In genomic region chr1:202187697-202188407, GRCh38 we compare ENCODE assay signal across 24 cellular contexts. TPM values are rescaled to one million over a fixed set of nuclear protein-coding genes. Genes with fewer than 3 reads are reported as not detected.
DNase-seq lines count a peak whose midpoint lies in the region; ATAC-seq, FAIRE-seq and TF ChIP-seq lines count a peak whose summit lies in the region.
"Had no signal": no experiment of that assay in that cellular context is flagged by ENCODE, and none has a peak within 500 bp of the region (broad histone marks: within the 10 kb centered on the region; RNA-seq: fewer than 3 reads in every experiment).

No MANE protein-coding gene starts in this region.

- POLR2A ChIA-PET in HepG2 (lab: Yijun Ruan, JAX) (no interaction called here), K562 (lab: Yijun Ruan, JAX) (interaction anchor here (0.6 to 1.4 kb wide), 3 partner anchors 22 to 196 kb away, joined by 3 to 5 read pairs (median 3); no protein-coding TSS in a partner anchor)

- TF ChIP-seq EP300 in HepG2 (IDR thresholded peaks at IDR 0.05; ENCODE audit: low read depth in 2 of 2, low read length in 2 of 2): no peak
- no peak for TF ChIP-seq EP300 in HepG2 (CRISPR knock-in tag; IDR thresholded peaks at IDR 0.05; ENCODE audit: borderline replicate concordance)
- TF ChIP-seq EP300 in K562 (IDR thresholded peaks at IDR 0.05; ENCODE audit: low read length): no peak

- H3K4me3 Mint-ChIP-seq in endodermal cell: no peak overlapping the region
- H3K4me3 Mint-ChIP-seq: B cell; CD4-positive, CD25-positive, alpha-beta regulatory T cell; CD8-positive, alpha-beta T cell; HFFc6 had no signal

- DNase-seq in HepG2 (ENCODE audit: low spot score) (no peak), right lobe of liver (no peak), K562 (ENCODE audit: extremely low read depth in 1 of 4, low spot score in 3 of 4) (no peak), myocyte (ENCODE audit: low read depth) (peak; percentile 33), endodermal cell (no peak), AG20443 (ENCODE audit: low spot score) (no peak)
- DNase-seq: Caco-2; CD4-positive, CD25-positive, alpha-beta regulatory T cell; CD8-positive, alpha-beta T cell; DMS153; EL; GDM1; GM23248; H7; HFFc6 had no signal

- CTCF ChIA-PET in HepG2 (lab: Yijun Ruan, JAX; ENCODE audit: low intra/inter-chr PET ratio, low total read pairs): no interaction called here
- CTCF ChIA-PET in K562 (lab: Yijun Ruan, JAX; ENCODE audit: low intra/inter-chr PET ratio): interaction anchor here (1.8 kb wide), 1 partner anchor 127 kb away, joined by 16 read pairs; no protein-coding TSS in a partner anchor

- no peak overlapping the region for H3K27ac ChIP-seq in HepG2 (ENCODE audit: extremely low read length, insufficient read depth, low read length)
- H3K27ac ChIP-seq in right lobe of liver: no peak overlapping the region
- H3K27ac ChIP-seq in K562 (ENCODE audit: extremely low read depth, low read depth, low read length): no peak overlapping the region
- no peak overlapping the region for H3K27ac ChIP-seq in endodermal cell (ENCODE audit: low read depth, low read length)
- H3K27ac ChIP-seq: BLaER1, C4-2B, GM23248 had no signal

- peaks cover 3% of the 10 kb centered on the region for H3K9me1 ChIP-seq in K562 (ENCODE audit: control insufficient read depth, insufficient read depth, low read length)

- FAIRE-seq in HepG2 (lab: Jason Lieb, UNC) (no peak), K562 (lab: Jason Lieb, UNC) (no peak)
- FAIRE-seq: GM19239, H1 had no signal

- H3K9me3 Mint-ChIP-seq in endodermal cell: peaks cover 7% of the 10 kb centered on the region
- H3K9me3 Mint-ChIP-seq: CD4-positive, CD25-positive, alpha-beta regulatory T cell; CD8-positive, alpha-beta T cell; HFFc6 had no signal

- no peaks in the 10 kb centered on the region for H3K9me3 ChIP-seq in HepG2 (ENCODE audit: low read length)
- no peaks in the 10 kb centered on the region for H3K9me3 ChIP-seq in right lobe of liver
- H3K9me3 ChIP-seq in K562 (replicated peaks; ENCODE audit: control insufficient read depth, insufficient read depth, low read depth, low read length): no peaks in the 10 kb centered on the region
- no peaks in the 10 kb centered on the region for H3K9me3 ChIP-seq in endodermal cell (ENCODE audit: control insufficient read depth, low read length)
- H3K9me3 ChIP-seq: BLaER1, Caco-2 had no signal

- H4K20me1 ChIP-seq in HepG2 (ENCODE audit: insufficient read depth, low read length) (0 out of 2 replicates have a peak, but pooled peaks cover 3% of the 10 kb centered on the region), K562 (replicated peaks; ENCODE audit: control insufficient read depth, insufficient read depth, low read length) (peaks cover 12% of the 10 kb centered on the region; the same call in 1 of the 2 replicates)
- H4K20me1 ChIP-seq: BLaER1 had no signal

- peaks cover 17% of the 10 kb centered on the region for H3K27me3 Mint-ChIP-seq in endodermal cell (ENCODE audit: insufficient read depth)

- H2AFZ ChIP-seq in HepG2 (ENCODE audit: low read length): no peak overlapping the region
- H2AFZ ChIP-seq in K562 (ENCODE audit: low read depth, low read length): no peak overlapping the region
- H2AFZ ChIP-seq: GM23248 had no signal

- H3K4me1 Mint-ChIP-seq in endodermal cell: peaks cover 13% of the 10 kb centered on the region

- TF ChIP-seq RAD21 in HepG2 (CRISPR knock-in tag; IDR thresholded peaks at IDR 0.05) (no peak), K562 (CRISPR knock-in tag; conservative IDR thresholded peaks at IDR 0.05 in 1 of 2, IDR thresholded peaks at IDR 0.05 in 1 of 2) (no peak)

- BruUV-seq in HepG2 (replicated peaks; lab: Mats Ljungman, UMichigan) (no TSS peak), K562 (replicated peaks; lab: Mats Ljungman, UMichigan) (no TSS peak)

- H3K27ac Mint-ChIP-seq in endodermal cell: no peak overlapping the region
- H3K27ac Mint-ChIP-seq: B cell; CD8-positive, alpha-beta T cell; HFFc6 had no signal

- in situ Hi-C loops in HepG2 (cut with HindIII; ENCODE audit: extremely low pct_ligation_motif_present, low pct_unique_long_range_greater_than_20kb): loop anchor here (5.0 kb wide), 1 partner anchor 129 kb away; no protein-coding TSS in a partner anchor
- in situ Hi-C loops in K562 (cut with MboI): no loop called here

- H3K4me3 ChIP-seq in HepG2 (replicated peaks in 1 of 3; ENCODE audit: insufficient read depth in 1 of 3, low read depth in 2 of 3, low read length in 3 of 3) (peak overlapping the region in 1 of 3 experiments; percentile 37; a peak in 1 of 6 replicates), right lobe of liver (no peak overlapping the region), K562 (no peak overlapping the region), endodermal cell (ENCODE audit: low read length) (no peak overlapping the region)
- H3K4me3 ChIP-seq: BLaER1, GM12878, GM23248 had no signal

- TF ChIP-seq CTCF in HepG2 (CRISPR knock-in tag; IDR thresholded peaks at IDR 0.05): no peak
- TF ChIP-seq CTCF in right lobe of liver (IDR thresholded peaks at IDR 0.05): no peak
- TF ChIP-seq CTCF in K562 (IDR thresholded peaks at IDR 0.05 in 2 of 3, conservative IDR thresholded peaks at IDR 0.05 in 1 of 3; ENCODE audit: insufficient read depth in 2 of 3, low read depth in 1 of 3, low read length in 3 of 3): no peak
- TF ChIP-seq CTCF in endodermal cell (conservative IDR thresholded peaks at IDR 0.05): no peak

- H3K4me1 ChIP-seq in HepG2 (ENCODE audit: insufficient read depth, low read length) (peaks cover 43% of the 10 kb centered on the region), right lobe of liver (peaks cover 0 to 7% (median 2%) of the 10 kb centered on the region in 4 donors), K562 (replicated peaks in 1 of 2; ENCODE audit: control insufficient read depth in 2 of 2, insufficient read depth in 2 of 2, low read length in 2 of 2) (peaks cover 2 to 19% of the 10 kb centered on the region in 2 experiments; a peak in 4 of 5 replicates), endodermal cell (ENCODE audit: control insufficient read depth, insufficient read depth, low read length) (peaks cover under 1% of the 10 kb centered on the region)

- H3K27me3 ChIP-seq in HepG2 (ENCODE audit: control insufficient read depth in 1 of 2, insufficient read depth in 2 of 2, low read length in 2 of 2) (peaks cover 0 to 2% of the 10 kb centered on the region in 2 experiments; a peak in 3 of 5 replicates), right lobe of liver (no peaks in the 10 kb centered on the region), K562 (ENCODE audit: control insufficient read depth in 2 of 2, insufficient read depth in 2 of 2, low read length in 2 of 2) (no peaks in the 10 kb centered on the region; a peak in 1 of 5 replicates), endodermal cell (ENCODE audit: control insufficient read depth, insufficient read depth, low read length, poor library complexity, severe bottlenecking) (peaks cover 2% of the 10 kb centered on the region)
- H3K27me3 ChIP-seq: BLaER1 had no signal

- no peak overlapping the region for H3K9ac ChIP-seq in HepG2 (ENCODE audit: insufficient read depth, low read depth, low read length)
- H3K9ac ChIP-seq in K562 (ENCODE audit: insufficient read depth in 1 of 2, low read depth in 2 of 2, low read length in 2 of 2): peak overlapping the region in 1 of 2 experiments; percentile 59; a peak in 2 of 4 replicates
- H3K9ac ChIP-seq in endodermal cell (ENCODE audit: extremely low read depth, low read length, poor library complexity, severe bottlenecking): no peak overlapping the region
- H3K9ac ChIP-seq: GM23248 had no signal

- TF ChIP-seq POLR2A in HepG2 (IDR thresholded peaks at IDR 0.05; ENCODE audit: insufficient read depth in 1 of 2, low read depth in 2 of 2, low read length in 2 of 2): no peak
- no peak for TF ChIP-seq POLR2A in right lobe of liver (IDR thresholded peaks at IDR 0.05)
- no peak for TF ChIP-seq POLR2A in K562 (conservative IDR thresholded peaks at IDR 0.05)

- intact Hi-C loops in HepG2 (cut with micrococcal nuclease; ENCODE audit: unreplicated experiment): loop anchor here (2.0 kb wide), 1 partner anchor 531 kb away; no protein-coding TSS in a partner anchor
- intact Hi-C loops in right lobe of liver (cut with DNase I): loop anchor here (5.0 to 10.0 kb wide), 3 partner anchors 124 to 527 kb away; partner anchors contain the start of gene SYT2 (in 1 of the 2)
- intact Hi-C loops in K562 (cut with micrococcal nuclease): loop anchor here (2.0 kb wide), 1 partner anchor 531 kb away; no protein-coding TSS in a partner anchor

- H3K36me3 ChIP-seq in HepG2 (replicated peaks in 1 of 2; ENCODE audit: control insufficient read depth in 1 of 2, insufficient read depth in 2 of 2, low read length in 2 of 2): no peaks in the 10 kb centered on the region
- no peaks in the 10 kb centered on the region for H3K36me3 ChIP-seq in right lobe of liver
- H3K36me3 ChIP-seq in K562 (ENCODE audit: control insufficient read depth, insufficient read depth, low read length): no peaks in the 10 kb centered on the region
- H3K36me3 ChIP-seq in endodermal cell (ENCODE audit: control insufficient read depth, insufficient read depth, low read length): no peaks in the 10 kb centered on the region
- H3K36me3 ChIP-seq: BLaER1 had no signal

- H3K4me2 ChIP-seq in HepG2 (ENCODE audit: low read depth, low read length) (peak overlapping the region; percentile 79; the same call in 1 of the 2 replicates), K562 (ENCODE audit: insufficient read depth, low read length) (no peak overlapping the region)
- H3K4me2 ChIP-seq: BLaER1 had no signal

- peaks cover 1% of the 10 kb centered on the region for H3K36me3 Mint-ChIP-seq in endodermal cell (ENCODE audit: low read depth)
- H3K36me3 Mint-ChIP-seq: CD4-positive, CD25-positive, alpha-beta regulatory T cell; CD8-positive, alpha-beta T cell had no signal

- 24% methylated on average over 4 of the region's 8 CpGs for WGBS in HepG2 (ENCODE audit: low lambda C conversion rate)
- WGBS in right lobe of liver (ENCODE audit: insufficient coverage, low coverage, low lambda C conversion rate, missing lambda C conversion rate): 52% methylated on average over 5 of the region's 8 CpGs
- 22% methylated on average over 8 of the region's 8 CpGs for WGBS in K562 (ENCODE audit: insufficient coverage, low coverage, missing lambda C conversion rate)
- 85 to 90% methylated on average over 3 to 8 of the region's 8 CpGs for WGBS in endodermal cell (ENCODE audit: insufficient coverage in 1 of 2, insufficient read length in 1 of 2), 2 experiments

- ATAC-seq in HepG2 (no peak), right lobe of liver (no peak), K562 (no peak), GM18520 (IDR thresholded peaks at IDR 0.05; ENCODE audit: unreplicated experiment) (no peak)

- H3K79me2 ChIP-seq in HepG2 (ENCODE audit: insufficient read depth, low read length): no peaks in the 10 kb centered on the region
- no peaks in the 10 kb centered on the region for H3K79me2 ChIP-seq in K562 (ENCODE audit: control insufficient read depth, insufficient read depth, low read length)

RNA-seq across cellular contexts. Expression of gene LGR6, which starts 5.7 kb away (rescaled TPM):
- total RNA-seq in HepG2 (2016; rRNA removed; fragmentation: Illumina TruSeq; extraction: Trizol) (not detected in 2 replicates), right lobe of liver (1 to 10 TPM in 3 of 6 experiments, under 1 TPM in 3; 0.17 to 2.0 (median 1.0) TPM), K562 (2014; rRNA removed) (0.12 and 0.45 TPM in 2 replicates), K562 (2014; rRNA removed; fragmentation: Illumina TruSeq; extraction: Trizol) (0.11 and 0.13 TPM in 2 replicates), K562 (2015; rRNA removed; fragmentation: Illumina TruSeq; extraction: Trizol) (0.26 and 0.29 TPM in 2 replicates), K562 (2021) (0.20 and 0.31 TPM in 2 replicates), myocyte (0.53 and 0.78 TPM in 2 replicates), endodermal cell (1 to 10 TPM in 1 of 2 donors, under 1 TPM in 1; 0.73 to 1.5 TPM)
- not detected in 2 replicates for total RNA-seq in HepG2 (2016; cell fraction: cytosol; rRNA removed; fragmentation: Illumina TruSeq; extraction: Trizol; ENCODE audit: low read depth)
- total RNA-seq in HepG2 (2016; cell fraction: insoluble cytoplasmic fraction; rRNA removed; fragmentation: Illumina TruSeq; extraction: Trizol): 0.04 TPM in 1 of 2 replicates, not detected in the other
- total RNA-seq in HepG2 (2016; cell fraction: membrane; rRNA removed; fragmentation: Illumina TruSeq; extraction: Trizol): not detected in 2 replicates
- total RNA-seq in HepG2 (2016; cell fraction: nucleus; rRNA removed; fragmentation: Illumina TruSeq; extraction: Trizol): not detected in 2 replicates
- polyA plus RNA-seq in HepG2 (2011; rRNA removed) (0.04 and 0.07 TPM in 2 replicates), K562 (2011; rRNA removed) (0.14 and 0.47 TPM in 2 replicates), K562 (2014; fragmentation: Illumina TruSeq; extraction: Trizol) (0.21 and 0.54 TPM in 2 replicates), K562 (2014; fragmentation: Nextera tagmentation; extraction: Ambion mirVana) (under 1 TPM in 1 of 2 experiments, not detected in 1; 0.01 TPM), K562 (2014; rRNA removed) (0.12 and 0.42 TPM in 2 replicates)
- 0.03 and 0.05 TPM in 2 replicates for polyA plus RNA-seq in HepG2 (2011; cell fraction: cytosol; rRNA removed)
- 0.14 and 0.19 TPM in 2 replicates for polyA plus RNA-seq in HepG2 (2011; cell fraction: nucleus; rRNA removed)
- not detected in 2 replicates for polyA plus RNA-seq in HepG2 (2012)
- polyA plus RNA-seq in HepG2 (2016; cell fraction: cytosol; fragmentation: Illumina TruSeq; extraction: Trizol; ENCODE audit: low read depth): 0.03 TPM in 1 of 2 replicates, not detected in the other
- not detected in 2 replicates for polyA plus RNA-seq in HepG2 (2016; cell fraction: insoluble cytoplasmic fraction; fragmentation: Illumina TruSeq; extraction: Trizol; ENCODE audit: low read depth)
- not detected in 2 replicates for polyA plus RNA-seq in HepG2 (2016; cell fraction: membrane; fragmentation: Illumina TruSeq; extraction: Trizol; ENCODE audit: low read depth)
- polyA plus RNA-seq in HepG2 (2016; cell fraction: nucleus; fragmentation: Illumina TruSeq; extraction: Trizol; ENCODE audit: insufficient read depth, low read depth): not detected in 2 replicates
- 0.12 TPM in 1 of 2 replicates, not detected in the other for polyA minus RNA-seq in HepG2 (2011; rRNA and poly(A)+ RNA removed; ENCODE audit: low replicate concordance)
- polyA minus RNA-seq in HepG2 (2011; cell fraction: cytosol; rRNA and poly(A)+ RNA removed): not detected in 2 replicates
- polyA minus RNA-seq in HepG2 (2011; cell fraction: nucleus; rRNA and poly(A)+ RNA removed): not detected in 2 replicates
- 0.72 and 0.77 TPM in 2 replicates for total RNA-seq in K562 (2011; cell fraction: chromatin; rRNA removed; ENCODE audit: low replicate concordance)
- 0.17 and 0.79 TPM in 2 replicates for total RNA-seq in K562 (2011; cell fraction: nucleolus; rRNA removed)
- 0.66 and 0.76 TPM in 2 replicates for total RNA-seq in K562 (2011; cell fraction: nucleoplasm; rRNA removed)
- 0.22 and 0.24 TPM in 2 replicates for polyA plus RNA-seq in K562 (2011; cell fraction: cytosol; rRNA removed)
- polyA plus RNA-seq in K562 (2011; cell fraction: nucleus; rRNA removed): 1.2 and 1.8 TPM in 2 replicates
- polyA plus RNA-seq in K562 (2012): 0.26 and 0.96 TPM in 2 replicates
- not detected in 2 replicates for polyA minus RNA-seq in K562 (2011; rRNA and poly(A)+ RNA removed)
- not detected in 2 replicates for polyA minus RNA-seq in K562 (2011; cell fraction: cytosol; rRNA and poly(A)+ RNA removed)
- polyA minus RNA-seq in K562 (2011; cell fraction: nucleus; rRNA and poly(A)+ RNA removed): 0.40 and 0.89 TPM in 2 replicates
- polyA plus RNA-seq in myocyte (2012): 0.26 TPM
- polyA plus RNA-seq in endodermal cell (2013, experiment 1 of 2): 0.57 TPM
- 0.79 TPM for polyA plus RNA-seq in endodermal cell (2013, experiment 2 of 2)
- total RNA-seq: A172, A673, B cell, GM12878, GM23248, HFFc6 had no signal
- polyA plus RNA-seq: GM12878, GM23248 had no signal

RNA-seq across cellular contexts. Expression of gene PTPN7, which starts 27.4 kb away (rescaled TPM):
- total RNA-seq in HepG2 (2016; rRNA removed; fragmentation: Illumina TruSeq; extraction: Trizol) (not detected in 2 replicates), right lobe of liver (1 to 10 TPM in 2 of 6 experiments, under 1 TPM in 4; 0.18 to 5.1 (median 0.73) TPM), K562 (2014; rRNA removed) (121 and 126 TPM in 2 replicates), K562 (2014; rRNA removed; fragmentation: Illumina TruSeq; extraction: Trizol) (61.7 and 65.6 TPM in 2 replicates), K562 (2015; rRNA removed; fragmentation: Illumina TruSeq; extraction: Trizol) (116 and 120 TPM in 2 replicates), K562 (2021) (112 and 139 TPM in 2 replicates), myocyte (not detected in 2 replicates), endodermal cell (not detected)
- 0.18 TPM in 1 of 2 replicates, not detected in the other for total RNA-seq in HepG2 (2016; cell fraction: cytosol; rRNA removed; fragmentation: Illumina TruSeq; extraction: Trizol; ENCODE audit: low read depth)
- total RNA-seq in HepG2 (2016; cell fraction: insoluble cytoplasmic fraction; rRNA removed; fragmentation: Illumina TruSeq; extraction: Trizol): not detected in 2 replicates
- not detected in 2 replicates for total RNA-seq in HepG2 (2016; cell fraction: membrane; rRNA removed; fragmentation: Illumina TruSeq; extraction: Trizol)
- not detected in 2 replicates for total RNA-seq in HepG2 (2016; cell fraction: nucleus; rRNA removed; fragmentation: Illumina TruSeq; extraction: Trizol)
- polyA plus RNA-seq in HepG2 (2011; rRNA removed) (0.05 TPM in 1 of 2 replicates, not detected in the other), K562 (2011; rRNA removed) (80.7 and 176 TPM in 2 replicates), K562 (2014; fragmentation: Illumina TruSeq; extraction: Trizol) (144 and 189 TPM in 2 replicates), K562 (2014; fragmentation: Nextera tagmentation; extraction: Ambion mirVana) (10 to 100 TPM; 18.7 to 19.8 TPM), K562 (2014; rRNA removed) (123 and 128 TPM in 2 replicates)
- 0.12 and 0.15 TPM in 2 replicates for polyA plus RNA-seq in HepG2 (2011; cell fraction: cytosol; rRNA removed)
- polyA plus RNA-seq in HepG2 (2011; cell fraction: nucleus; rRNA removed): 0.05 TPM in 1 of 2 replicates, not detected in the other
- polyA plus RNA-seq in HepG2 (2012): not detected in 2 replicates
- polyA plus RNA-seq in HepG2 (2016; cell fraction: cytosol; fragmentation: Illumina TruSeq; extraction: Trizol; ENCODE audit: low read depth): 0.06 and 0.08 TPM in 2 replicates
- polyA plus RNA-seq in HepG2 (2016; cell fraction: insoluble cytoplasmic fraction; fragmentation: Illumina TruSeq; extraction: Trizol; ENCODE audit: low read depth): not detected in 2 replicates
- not detected in 2 replicates for polyA plus RNA-seq in HepG2 (2016; cell fraction: membrane; fragmentation: Illumina TruSeq; extraction: Trizol; ENCODE audit: low read depth)
- polyA plus RNA-seq in HepG2 (2016; cell fraction: nucleus; fragmentation: Illumina TruSeq; extraction: Trizol; ENCODE audit: insufficient read depth, low read depth): not detected in 2 replicates
- polyA minus RNA-seq in HepG2 (2011; rRNA and poly(A)+ RNA removed; ENCODE audit: low replicate concordance): 0.12 and 1.5 TPM in 2 replicates
- polyA minus RNA-seq in HepG2 (2011; cell fraction: cytosol; rRNA and poly(A)+ RNA removed): not detected in 2 replicates
- not detected in 2 replicates for polyA minus RNA-seq in HepG2 (2011; cell fraction: nucleus; rRNA and poly(A)+ RNA removed)
- 135 and 260 TPM in 2 replicates for total RNA-seq in K562 (2011; cell fraction: chromatin; rRNA removed; ENCODE audit: low replicate concordance)
- total RNA-seq in K562 (2011; cell fraction: nucleolus; rRNA removed): 174 and 175 TPM in 2 replicates
- total RNA-seq in K562 (2011; cell fraction: nucleoplasm; rRNA removed): 146 and 165 TPM in 2 replicates
- 155 and 163 TPM in 2 replicates for polyA plus RNA-seq in K562 (2011; cell fraction: cytosol; rRNA removed)
- 215 and 278 TPM in 2 replicates for polyA plus RNA-seq in K562 (2011; cell fraction: nucleus; rRNA removed)
- 146 and 171 TPM in 2 replicates for polyA plus RNA-seq in K562 (2012)
- 58.0 and 78.3 TPM in 2 replicates for polyA minus RNA-seq in K562 (2011; rRNA and poly(A)+ RNA removed)
- 54.1 and 65.3 TPM in 2 replicates for polyA minus RNA-seq in K562 (2011; cell fraction: cytosol; rRNA and poly(A)+ RNA removed)
- 38.1 and 80.1 TPM in 2 replicates for polyA minus RNA-seq in K562 (2011; cell fraction: nucleus; rRNA and poly(A)+ RNA removed)
- 0.25 TPM for polyA plus RNA-seq in myocyte (2012)
- polyA plus RNA-seq in endodermal cell (2013, experiment 1 of 2): not detected
- not detected for polyA plus RNA-seq in endodermal cell (2013, experiment 2 of 2)
- total RNA-seq: A172, Caco-2, GM23248, H1, HFFc6 had no signal
- polyA plus RNA-seq: GM23248 had no signal

RNA-seq across cellular contexts. Expression of gene ARL8A, which starts 43.3 kb away (rescaled TPM):
- total RNA-seq in HepG2 (2016; rRNA removed; fragmentation: Illumina TruSeq; extraction: Trizol) (2.2 and 2.7 TPM in 2 replicates), right lobe of liver (10 to 100 TPM; 23.1 to 57.7 (median 36.1) TPM), K562 (2014; rRNA removed) (13.1 and 21.8 TPM in 2 replicates), K562 (2014; rRNA removed; fragmentation: Illumina TruSeq; extraction: Trizol) (7.9 and 9.2 TPM in 2 replicates), K562 (2015; rRNA removed; fragmentation: Illumina TruSeq; extraction: Trizol) (11.1 and 11.8 TPM in 2 replicates), K562 (2021) (19.1 and 22.7 TPM in 2 replicates), myocyte (32.2 and 39.3 TPM in 2 replicates), endodermal cell (10 to 100 TPM; 72.8 to 82.0 TPM)
- 1.4 and 1.7 TPM in 2 replicates for total RNA-seq in HepG2 (2016; cell fraction: cytosol; rRNA removed; fragmentation: Illumina TruSeq; extraction: Trizol; ENCODE audit: low read depth)
- 2.3 and 3.0 TPM in 2 replicates for total RNA-seq in HepG2 (2016; cell fraction: insoluble cytoplasmic fraction; rRNA removed; fragmentation: Illumina TruSeq; extraction: Trizol)
- 2.9 and 3.5 TPM in 2 replicates for total RNA-seq in HepG2 (2016; cell fraction: membrane; rRNA removed; fragmentation: Illumina TruSeq; extraction: Trizol)
- total RNA-seq in HepG2 (2016; cell fraction: nucleus; rRNA removed; fragmentation: Illumina TruSeq; extraction: Trizol): 1.8 and 1.9 TPM in 2 replicates
- polyA plus RNA-seq in HepG2 (2011; rRNA removed) (18.8 and 23.4 TPM in 2 replicates), K562 (2011; rRNA removed) (27.3 and 58.1 TPM in 2 replicates), K562 (2014; fragmentation: Illumina TruSeq; extraction: Trizol) (11.4 and 15.9 TPM in 2 replicates), K562 (2014; fragmentation: Nextera tagmentation; extraction: Ambion mirVana) (under 1 TPM; 0.17 to 0.32 TPM), K562 (2014; rRNA removed) (15.3 and 15.6 TPM in 2 replicates)
- 16.2 and 20.4 TPM in 2 replicates for polyA plus RNA-seq in HepG2 (2011; cell fraction: cytosol; rRNA removed)
- 14.8 and 15.5 TPM in 2 replicates for polyA plus RNA-seq in HepG2 (2011; cell fraction: nucleus; rRNA removed)
- 3.9 and 8.1 TPM in 2 replicates for polyA plus RNA-seq in HepG2 (2012)
- polyA plus RNA-seq in HepG2 (2016; cell fraction: cytosol; fragmentation: Illumina TruSeq; extraction: Trizol; ENCODE audit: low read depth): 1.6 and 2.1 TPM in 2 replicates
- 2.6 and 2.8 TPM in 2 replicates for polyA plus RNA-seq in HepG2 (2016; cell fraction: insoluble cytoplasmic fraction; fragmentation: Illumina TruSeq; extraction: Trizol; ENCODE audit: low read depth)
- 1.9 and 2.2 TPM in 2 replicates for polyA plus RNA-seq in HepG2 (2016; cell fraction: membrane; fragmentation: Illumina TruSeq; extraction: Trizol; ENCODE audit: low read depth)
- 4.0 and 9.1 TPM in 2 replicates for polyA plus RNA-seq in HepG2 (2016; cell fraction: nucleus; fragmentation: Illumina TruSeq; extraction: Trizol; ENCODE audit: insufficient read depth, low read depth)
- polyA minus RNA-seq in HepG2 (2011; rRNA and poly(A)+ RNA removed; ENCODE audit: low replicate concordance): 7.2 and 18.3 TPM in 2 replicates
- polyA minus RNA-seq in HepG2 (2011; cell fraction: cytosol; rRNA and poly(A)+ RNA removed): 10.6 and 11.2 TPM in 2 replicates
- polyA minus RNA-seq in HepG2 (2011; cell fraction: nucleus; rRNA and poly(A)+ RNA removed): 5.2 and 6.1 TPM in 2 replicates
- total RNA-seq in K562 (2011; cell fraction: chromatin; rRNA removed; ENCODE audit: low replicate concordance): 15.5 and 36.2 TPM in 2 replicates
- 13.9 and 24.0 TPM in 2 replicates for total RNA-seq in K562 (2011; cell fraction: nucleolus; rRNA removed)
- 13.5 and 19.8 TPM in 2 replicates for total RNA-seq in K562 (2011; cell fraction: nucleoplasm; rRNA removed)
- 17.5 and 24.2 TPM in 2 replicates for polyA plus RNA-seq in K562 (2011; cell fraction: cytosol; rRNA removed)
- polyA plus RNA-seq in K562 (2011; cell fraction: nucleus; rRNA removed): 31.3 and 39.1 TPM in 2 replicates
- 21.7 and 25.7 TPM in 2 replicates for polyA plus RNA-seq in K562 (2012)
- polyA minus RNA-seq in K562 (2011; rRNA and poly(A)+ RNA removed): 12.5 and 17.4 TPM in 2 replicates
- polyA minus RNA-seq in K562 (2011; cell fraction: cytosol; rRNA and poly(A)+ RNA removed): 11.4 and 13.7 TPM in 2 replicates
- 3.4 and 10.0 TPM in 2 replicates for polyA minus RNA-seq in K562 (2011; cell fraction: nucleus; rRNA and poly(A)+ RNA removed)
- 70.0 TPM for polyA plus RNA-seq in myocyte (2012)
- 52.4 TPM for polyA plus RNA-seq in endodermal cell (2013, experiment 1 of 2)
- 54.7 TPM for polyA plus RNA-seq in endodermal cell (2013, experiment 2 of 2)

Comparison
In these comparisons a context has a peak if more than half of its experiments do, and no peak if none do; other contexts are left out.
1. RNA of gene PTPN7, which starts 27.4 kb away (total RNA-seq): 61.7 to 260 TPM in K562; 0.18 to 5.1 TPM in right lobe of liver, not detected in endodermal cell, 0.18 TPM in HepG2 and not detected in myocyte; every median in the first group is over 10 times any median in the second.
2. Of the 241 proteins assayed by ChIP-seq in both HepG2 and K562: peak only in HepG2: none; only in K562: POLR2G; in both: none; in neither: 240.